23 cellular contexts compared by ENCODE assay signal in the genomic region with DNA sequence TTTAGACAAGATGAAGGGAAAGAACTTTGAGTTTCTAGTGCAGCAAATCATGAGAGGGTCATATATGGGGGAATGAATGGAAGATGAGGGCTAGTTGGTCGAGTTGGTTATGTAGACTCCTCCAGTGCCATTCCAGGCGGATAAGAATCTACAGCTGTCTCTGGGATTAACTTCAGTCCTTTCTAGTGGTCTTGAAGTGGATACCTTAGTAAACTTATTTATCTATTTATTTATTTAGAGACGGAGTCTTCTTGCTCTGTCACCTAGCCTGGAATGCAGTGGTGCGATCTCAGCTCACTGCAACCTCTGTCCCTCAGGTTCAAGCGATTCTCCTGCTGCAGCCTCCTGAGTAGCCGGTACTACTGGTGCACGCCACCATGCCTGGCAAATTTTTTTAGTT.
"Had no signal": no experiment of that assay in that cellular context is flagged by ENCODE, and none has a peak within 500 bp of the region (broad histone marks: within the 10 kb centered on the region; RNA-seq: fewer than 3 reads in every experiment).

No MANE protein-coding gene starts in this region.

- H3K4me1 ChIP-seq: colonic mucosa, foreskin keratinocyte, gastrocnemius medialis, gastroesophageal sphincter, heart right ventricle had no signal

- H3K27me3 ChIP-seq: colonic mucosa, esophagus muscularis mucosa, foreskin keratinocyte, gastrocnemius medialis had no signal

- H3K9me3 ChIP-seq: colonic mucosa, esophagus muscularis mucosa, esophagus squamous epithelium, gastrocnemius medialis, gastroesophageal sphincter, heart left ventricle, heart right ventricle had no signal

- H3K4me3 ChIP-seq: colonic mucosa, coronary artery, dorsolateral prefrontal cortex, esophagus muscularis mucosa, esophagus squamous epithelium, gastrocnemius medialis, gastroesophageal sphincter, heart left ventricle, heart right ventricle had no signal

- DNase-seq: colonic mucosa; cortex of kidney; dermis blood vessel endothelial cell; dorsolateral prefrontal cortex; effector CD4-positive, alpha-beta T cell; effector CD8-positive, alpha-beta T cell; effector memory CD4-positive, alpha-beta T cell; effector memory CD8-positive, alpha-beta T cell; endodermal cell; erythroblast; esophagus squamous epithelium; foreskin fibroblast; foreskin keratinocyte; foreskin melanocyte; gastrocnemius medialis; glutamatergic neuron; head of caudate nucleus; heart right ventricle had no signal

- H3K36me3 ChIP-seq: colonic mucosa, esophagus muscularis mucosa, esophagus squamous epithelium, gastrocnemius medialis, gastroesophageal sphincter, heart left ventricle, heart right ventricle had no signal

- H3K27ac ChIP-seq: colonic mucosa, coronary artery, dorsolateral prefrontal cortex, epithelial cell of prostate, esophagus muscularis mucosa, esophagus squamous epithelium, foreskin keratinocyte, gastrocnemius medialis, gastroesophageal sphincter, heart left ventricle, heart right ventricle had no signal
